In the genomic region with DNA sequence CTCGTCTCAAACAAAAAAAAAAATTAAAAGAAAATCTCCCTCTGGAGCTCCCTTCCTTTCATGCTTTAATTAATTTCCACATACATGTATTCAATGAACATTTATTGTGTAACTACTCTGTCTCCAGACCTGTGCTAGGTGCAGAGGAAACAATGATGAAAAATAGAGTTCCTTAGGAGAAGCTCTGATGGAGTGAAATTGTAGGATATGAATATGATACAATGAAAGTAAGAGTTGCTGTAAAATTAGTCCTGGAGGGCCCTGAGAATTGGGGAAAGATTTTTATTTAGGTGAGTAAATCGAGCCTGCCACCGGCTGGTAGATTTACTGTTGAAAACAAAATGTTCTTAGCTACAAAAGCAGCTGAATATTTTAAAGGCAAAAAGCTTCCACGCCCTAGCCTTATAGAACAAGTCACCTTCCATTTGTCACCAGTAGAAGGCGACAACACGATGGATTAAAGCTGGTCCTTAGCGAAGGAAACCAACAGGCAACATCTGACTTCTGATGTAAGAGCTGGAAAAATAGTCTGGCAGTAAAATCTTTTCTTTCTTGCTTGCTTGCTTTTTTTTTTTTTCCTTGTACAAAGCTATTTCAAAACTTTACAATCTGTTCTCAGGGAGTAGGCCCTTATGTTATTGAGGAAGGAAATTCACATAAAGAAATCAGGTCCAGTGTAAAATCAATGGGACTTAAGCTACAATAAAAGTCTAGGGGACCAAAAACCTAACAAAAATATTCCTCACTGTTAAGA, we compare ENCODE assay signal across 8 cellular contexts.
DNase-seq lines count a peak whose midpoint lies in the region; ATAC-seq, FAIRE-seq and TF ChIP-seq lines count a peak whose summit lies in the region.

No MANE protein-coding gene starts in this region.

- peak; percentile 78 for TF ChIP-seq CTCF in bronchial epithelial cell (IDR thresholded peaks at IDR 0.05; ENCODE audit: insufficient read depth, low read length, severe bottlenecking)

- peaks cover 2% of the 10 kb centered on the region for H3K27me3 ChIP-seq in bronchial epithelial cell (ENCODE audit: control insufficient read depth, insufficient read depth, low read length)

- ATAC-seq in GM21360 (IDR thresholded peaks at IDR 0.05; ENCODE audit: unreplicated experiment) (peak; percentile 57), HG02938 (IDR thresholded peaks at IDR 0.05; ENCODE audit: unreplicated experiment) (no peak)

- no peaks in the 10 kb centered on the region for H3K36me3 ChIP-seq in bronchial epithelial cell (ENCODE audit: control insufficient read depth, insufficient read depth, low read length)

- no peak overlapping the region for H3K4me3 ChIP-seq in bronchial epithelial cell (ENCODE audit: low read depth, low read length)

- peak; percentile 70 for DNase-seq in DMS153 treated with DMSO at 0.1 percent for 48 hours (lab: John Stamatoyannopoulos, UW; ENCODE audit: unreplicated experiment)
- DNase-seq in Kasumi-1 (lab: John Stamatoyannopoulos, UW): peak; percentile 65 to 84
- DNase-seq in OCI-M1 (lab: John Stamatoyannopoulos, UW): peak; percentile 89
- DNase-seq in bronchial epithelial cell (ENCODE audit: low read depth): peak; percentile 79
- DNase-seq in stimulated activated CD4-positive, alpha-beta T cell treated with anti-CD3 and anti-CD28 coated beads, TNF-alpha, amount 100 ng/mL, for 48 hours (ENCODE audit: low read depth in 3 of 3): peak in 2 of 3 donors; percentile 10 to 14

- FAIRE-seq in bronchial epithelial cell (lab: Jason Lieb, UNC) (no peak), islet of Langerhans (lab: Jason Lieb, UNC) (peak; percentile 99)

Comparison
In these comparisons a context has a peak if more than half of its experiments do, and no peak if none do; other contexts are left out.
1. DNase-seq: peak in every context shown above with its lines; median percentile 89 in OCI-M1; 79 in bronchial epithelial cell; 74 in Kasumi-1; 70 in DMS153 treated with DMSO at 0.1 percent for 48 hours; 12 in stimulated activated CD4-positive, alpha-beta T cell treated with anti-CD3 and anti-CD28 coated beads, TNF-alpha, amount 100 ng/mL, for 48 hours.